ENCODE assay signal across 1 cellular context in genomic region chr9:98989036-98990000, GRCh38.
TF ChIP-seq lines count a peak whose summit lies in the region.

No MANE protein-coding gene starts in this region.

TF ChIP-seq in IMR-90, 13 proteins besides CTCF, POLR2A, EP300 and RAD21 (continued from another document):
- no peak for TF ChIP-seq SMC3 (IDR thresholded peaks at IDR 0.05; ENCODE audit: low read depth, low read length)
